Comparison of ENCODE assay signal across 17 cellular contexts in the genomic region with DNA sequence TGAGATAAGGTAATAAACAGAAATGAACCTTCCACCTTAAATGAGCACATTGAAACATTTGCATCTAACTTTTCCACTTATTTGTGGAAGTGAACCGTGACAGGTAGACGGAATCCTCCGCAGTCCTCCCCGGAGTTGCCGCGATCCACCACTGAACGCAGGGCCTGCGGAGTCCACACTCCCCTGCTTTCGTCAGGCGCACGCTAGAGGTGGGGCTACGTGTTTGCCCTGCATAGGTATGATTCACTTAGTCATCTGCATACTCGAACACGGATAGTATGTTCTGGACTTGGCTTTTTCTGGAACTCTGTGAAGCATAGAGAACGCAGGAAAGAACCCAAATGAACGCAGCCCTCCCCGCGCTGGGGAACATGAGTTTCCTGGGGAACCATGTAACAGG.
DNase-seq lines count a peak whose midpoint lies in the region; ATAC-seq lines count a peak whose summit lies in the region.
"Had no signal": no experiment of that assay in that cellular context is flagged by ENCODE, and none has a peak within 500 bp of the region (broad histone marks: within the 10 kb centered on the region; RNA-seq: fewer than 3 reads in every experiment).

No MANE protein-coding gene starts in this region.

- no peak overlapping the region for H3K27ac ChIP-seq in BLaER1
- H3K27ac ChIP-seq: BLaER1 treated with 17β-estradiol and CSF1 and Interleukin-3, amounts not matched to agents 10 nM and 100 nM; HL-60 had no signal

- no peaks in the 10 kb centered on the region for H3K9me3 ChIP-seq in BLaER1
- H3K9me3 ChIP-seq: BLaER1 treated with 17β-estradiol and CSF1 and Interleukin-3, amounts not matched to agents 10 nM and 100 nM had no signal

- peak overlapping the region; percentile 67 for H3K4me2 ChIP-seq in BLaER1
- H3K4me2 ChIP-seq: GM23338 had no signal

- no peak for ATAC-seq in GM21367 (IDR thresholded peaks at IDR 0.05; ENCODE audit: unreplicated experiment)
- ATAC-seq: CD8-positive, alpha-beta T cell; GM12878; GM23338 had no signal

- no peaks in the 10 kb centered on the region for H3K27me3 ChIP-seq in BLaER1
- H3K27me3 ChIP-seq: BLaER1 treated with 17β-estradiol and CSF1 and Interleukin-3, amounts not matched to agents 10 nM and 100 nM had no signal

- DNase-seq in NCI-H526 (lab: John Stamatoyannopoulos, UW) (peak; percentile 64 to 76), kidney tubule cell (ENCODE audit: low spot score) (peak; percentile 69), posterior vena cava (ENCODE audit: low spot score) (peak; percentile 64), NCI-H446 treated with DMSO at 0.1 percent for 48 hours (lab: John Stamatoyannopoulos, UW) (no peak), NOMO-1 treated with DMSO at 0.1 percent for 48 hours (lab: John Stamatoyannopoulos, UW; ENCODE audit: unreplicated experiment) (no peak), iPS-NIHi7 (ENCODE audit: extremely low spot score) (no peak)
- DNase-seq: 8988T; Calu3; CD8-positive, alpha-beta T cell; EL; HCEC 1CT had no signal

- H3K4me3 ChIP-seq in BLaER1: no peak overlapping the region
- H3K4me3 ChIP-seq: BLaER1 treated with 17β-estradiol and CSF1 and Interleukin-3, amounts not matched to agents 10 nM and 100 nM; GM12878; GM23338 had no signal

- no peaks in the 10 kb centered on the region for H4K20me1 ChIP-seq in BLaER1
- H4K20me1 ChIP-seq: BLaER1 treated with 17β-estradiol and CSF1 and Interleukin-3, amounts not matched to agents 10 nM and 100 nM had no signal

- H3K4me1 ChIP-seq in BLaER1: peaks cover 12% of the 10 kb centered on the region

- intact Hi-C loops in posterior vena cava (cut with DNase I): no loop called here

- no peak overlapping the region for H3K9ac ChIP-seq in BLaER1
- H3K9ac ChIP-seq: BLaER1 treated with 17β-estradiol and CSF1 and Interleukin-3, amounts not matched to agents 10 nM and 100 nM had no signal

- no peaks in the 10 kb centered on the region for H3K36me3 ChIP-seq in BLaER1
- H3K36me3 ChIP-seq: BLaER1 treated with 17β-estradiol and CSF1 and Interleukin-3, amounts not matched to agents 10 nM and 100 nM had no signal

Comparison
In these comparisons a context has a peak if more than half of its experiments do, and no peak if none do; other contexts are left out.
1. DNase-seq: peak in NCI-H526 (2 of 2), kidney tubule cell (single experiment) and posterior vena cava (single experiment); none in NCI-H446 treated with DMSO at 0.1 percent for 48 hours (single experiment), NOMO-1 treated with DMSO at 0.1 percent for 48 hours (single experiment) and iPS-NIHi7 (single experiment).